Comparison of ENCODE assay signal across 8 cellular contexts in genomic region chr12:92827836-92828431, GRCh38.
DNase-seq lines count a peak whose midpoint lies in the region; ATAC-seq, FAIRE-seq and TF ChIP-seq lines count a peak whose summit lies in the region.

No MANE protein-coding gene starts in this region.

- intact Hi-C loops in ascending aorta (cut with DNase I): loop anchor here (1.0 kb wide), 1 partner anchor 35 kb away; no protein-coding TSS in a partner anchor
- intact Hi-C loops in left lung (cut with DNase I): no loop called here

- peak; percentile 78 for TF ChIP-seq CTCF in BJ (IDR thresholded peaks at IDR 0.05; ENCODE audit: insufficient read depth, low read depth, low read length)
- TF ChIP-seq CTCF in ascending aorta (IDR thresholded peaks at IDR 0.05): peak in 2 of 3 experiments; percentile 10 to 40
- TF ChIP-seq CTCF in left lung (IDR thresholded peaks at IDR 0.05): peak in 1 of 2 donors; percentile 38

- CTCF ChIA-PET in BJ (lab: Yijun Ruan, JAX): interaction anchor here (0.7 to 1.7 kb wide), 7 partner anchors 10 to 159 kb away, joined by 3 to 6 read pairs (median 3); no protein-coding TSS in a partner anchor

- ATAC-seq in left lung: peak; percentile 33
- ATAC-seq in GM19328 (IDR thresholded peaks at IDR 0.05; ENCODE audit: unreplicated experiment): no peak
- no peak for ATAC-seq in GM21576 (IDR thresholded peaks at IDR 0.05; ENCODE audit: unreplicated experiment)

- H3K36me3 ChIP-seq in BJ (ENCODE audit: control insufficient read depth, insufficient read depth, low read length) (peaks cover 1% of the 10 kb centered on the region; the same call in 1 of the 2 replicates), NT2/D1 (ENCODE audit: insufficient read depth, insufficient read length, low read length) (peaks cover 17% of the 10 kb centered on the region), ascending aorta (peaks cover 10 to 20% of the 10 kb centered on the region in 2 donors), left lung (peaks cover 0 to 56% of the 10 kb centered on the region in 2 donors)

- no peak for DNase-seq in BJ (ENCODE audit: low read depth)
- peak; percentile 9 for DNase-seq in GM19239 (ENCODE audit: insufficient read length, low spot score)
- peak; percentile 20 for DNase-seq in NT2/D1 (ENCODE audit: low read depth, low spot score)
- no peak for DNase-seq in ascending aorta (ENCODE audit: low spot score in 2 of 2)
- no peak for DNase-seq in left lung
- DNase-seq in midbrain (lab: John Stamatoyannopoulos, UW): no peak

- POLR2A ChIA-PET in BJ (lab: Charles Lee): no interaction called here

- H3K4me1 ChIP-seq in NT2/D1 (ENCODE audit: insufficient read depth, insufficient read length) (no peaks in the 10 kb centered on the region), ascending aorta (no peaks in the 10 kb centered on the region), left lung (no peaks in the 10 kb centered on the region)

- H3K27ac ChIP-seq in ascending aorta: no peak overlapping the region
- H3K27ac ChIP-seq in left lung: no peak overlapping the region

- H3K27me3 ChIP-seq in BJ (ENCODE audit: control insufficient read depth, insufficient read depth, low read length) (no peaks in the 10 kb centered on the region), NT2/D1 (ENCODE audit: insufficient read depth, insufficient read length) (no peaks in the 10 kb centered on the region), ascending aorta (no peaks in the 10 kb centered on the region), left lung (no peaks in the 10 kb centered on the region)

- no peak overlapping the region for H3K9ac ChIP-seq in NT2/D1 (ENCODE audit: insufficient read length, low read depth)

- no peaks in the 10 kb centered on the region for H3K9me3 ChIP-seq in NT2/D1 (ENCODE audit: insufficient read depth, low read length)
- no peaks in the 10 kb centered on the region for H3K9me3 ChIP-seq in ascending aorta
- no peaks in the 10 kb centered on the region for H3K9me3 ChIP-seq in left lung

- FAIRE-seq in GM19239 (lab: Jason Lieb, UNC): peak; percentile 85

- H3K4me3 ChIP-seq in BJ (ENCODE audit: low read depth, low read length) (no peak overlapping the region), NT2/D1 (ENCODE audit: insufficient read length, low read depth) (no peak overlapping the region), ascending aorta (no peak overlapping the region), left lung (no peak overlapping the region)

Comparison
In these comparisons a context has a peak if more than half of its experiments do, and no peak if none do; other contexts are left out.
1. DNase-seq: peak in GM19239 (single experiment) and NT2/D1 (single experiment); none in BJ (single experiment), ascending aorta (0 of 2), left lung (0 of 2) and midbrain (single experiment).